In the genomic region with DNA sequence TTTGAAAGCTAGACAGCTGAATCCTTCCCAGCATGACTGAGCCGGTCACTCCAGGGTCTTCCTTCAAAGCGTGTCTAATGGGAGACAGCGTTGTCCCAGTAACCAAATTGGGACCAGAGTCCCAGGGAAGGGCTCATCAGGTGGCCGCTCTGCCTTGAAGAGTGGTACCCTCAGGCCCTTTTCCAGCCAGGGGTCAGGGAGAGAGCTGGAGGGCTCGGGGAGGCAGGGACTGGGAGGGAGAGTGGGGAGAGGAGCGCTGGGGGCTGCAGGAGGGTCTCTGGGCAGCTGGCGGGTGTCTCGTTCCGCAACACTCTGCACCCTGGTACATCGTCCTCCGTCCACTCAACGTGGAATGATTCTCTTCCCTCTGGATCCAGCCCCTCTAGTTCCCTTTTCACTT, we compare ENCODE assay signal across 26 cellular contexts. TPM values are rescaled to one million over a fixed set of nuclear protein-coding genes. Genes with fewer than 3 reads are reported as not detected.
DNase-seq lines count a peak whose midpoint lies in the region; ATAC-seq and TF ChIP-seq lines count a peak whose summit lies in the region.
"Had no signal": no experiment of that assay in that cellular context is flagged by ENCODE, and none has a peak within 500 bp of the region (broad histone marks: within the 10 kb centered on the region; RNA-seq: fewer than 3 reads in every experiment).

No MANE protein-coding gene starts in this region.

- H3K27me3 ChIP-seq in endodermal cell (ENCODE audit: control insufficient read depth, insufficient read depth, low read length, poor library complexity, severe bottlenecking) = no peaks in the 10 kb centered on the region
- H3K27me3 ChIP-seq in testis = no peaks in the 10 kb centered on the region
- H3K27me3 ChIP-seq in lower lobe of right lung (ENCODE audit: low read depth) = peaks cover 57% of the 10 kb centered on the region
- H3K27me3 ChIP-seq in CD8-positive, alpha-beta T cell (ENCODE audit: insufficient read depth, low read length) = no peaks in the 10 kb centered on the region
- H3K27me3 ChIP-seq: BE2C had no signal

- H3K4me3 Mint-ChIP-seq in activated CD8-positive, alpha-beta memory T cell treated with anti-CD3 and anti-CD28 coated beads, Interleukin-2, amount 10 ng/mL, durations not matched to agents 7 days and 5 days = no peak overlapping the region
- H3K4me3 Mint-ChIP-seq in endodermal cell = peak overlapping the region; percentile 61
- peak overlapping the region; percentile 70 for H3K4me3 Mint-ChIP-seq in mesothelial cell of epicardium
- no peak overlapping the region for H3K4me3 Mint-ChIP-seq in CD8-positive, alpha-beta T cell
- H3K4me3 Mint-ChIP-seq: central memory CD8-positive, alpha-beta T cell had no signal

- CTCF ChIA-PET in activated CD8-positive, alpha-beta memory T cell treated with anti-CD3 and anti-CD28 coated beads, Interleukin-2, amount 10 ng/mL, durations not matched to agents 7 days and 5 days (lab: Charles Lee) = no interaction called here
- CTCF ChIA-PET in CD8-positive, alpha-beta T cell (lab: Charles Lee) = no interaction called here

- no peak for ATAC-seq in activated CD8-positive, alpha-beta memory T cell treated with anti-CD3 and anti-CD28 coated beads, Interleukin-2, amount 10 ng/mL, durations not matched to agents 7 days and 5 days
- no peak for ATAC-seq in lower lobe of right lung
- ATAC-seq in CD8-positive, alpha-beta T cell = no peak
- ATAC-seq in HG03025 (IDR thresholded peaks at IDR 0.05; ENCODE audit: low FRiP score, unreplicated experiment) = no peak
- ATAC-seq: HCT116, psoas muscle had no signal

- 68 to 79% methylated on average over 5 to 12 of the region's 12 CpGs for WGBS in endodermal cell (ENCODE audit: insufficient coverage in 1 of 2, insufficient read length in 1 of 2), 2 experiments
- WGBS in testis, 2 donors = 41 to 45% methylated on average over 8 to 12 of the region's 12 CpGs

- H3K9me3 Mint-ChIP-seq in activated CD8-positive, alpha-beta memory T cell treated with anti-CD3 and anti-CD28 coated beads, Interleukin-2, amount 10 ng/mL, durations not matched to agents 7 days and 5 days (ENCODE audit: low read depth) = no peaks in the 10 kb centered on the region
- peaks cover 11% of the 10 kb centered on the region for H3K9me3 Mint-ChIP-seq in endodermal cell
- H3K9me3 Mint-ChIP-seq in mesothelial cell of epicardium = no peaks in the 10 kb centered on the region
- H3K9me3 Mint-ChIP-seq in CD8-positive, alpha-beta T cell = no peaks in the 10 kb centered on the region
- H3K9me3 Mint-ChIP-seq: central memory CD8-positive, alpha-beta T cell had no signal

- H3K9ac ChIP-seq in endodermal cell (ENCODE audit: extremely low read depth, low read length, poor library complexity, severe bottlenecking) = no peak overlapping the region

- POLR2A ChIA-PET in CD8-positive, alpha-beta T cell (lab: Charles Lee) = no interaction called here

- no peak for TF ChIP-seq POLR2A in testis (IDR thresholded peaks at IDR 0.05)

- H3K36me3 Mint-ChIP-seq in activated CD8-positive, alpha-beta memory T cell treated with anti-CD3 and anti-CD28 coated beads, Interleukin-2, amount 10 ng/mL, durations not matched to agents 7 days and 5 days = no peaks in the 10 kb centered on the region
- peaks cover 2% of the 10 kb centered on the region for H3K36me3 Mint-ChIP-seq in endodermal cell (ENCODE audit: low read depth)
- H3K36me3 Mint-ChIP-seq in mesothelial cell of epicardium = no peaks in the 10 kb centered on the region
- no peaks in the 10 kb centered on the region for H3K36me3 Mint-ChIP-seq in CD8-positive, alpha-beta T cell

- TF ChIP-seq CTCF in endodermal cell (conservative IDR thresholded peaks at IDR 0.05) (no peak), mesothelial cell of epicardium (IDR thresholded peaks at IDR 0.05; ENCODE audit: unreplicated experiment) (no peak), testis (IDR thresholded peaks at IDR 0.05) (no peak), lower lobe of right lung (IDR thresholded peaks at IDR 0.05) (no peak)
- no peak for TF ChIP-seq CTCF in CD8-positive, alpha-beta T cell (IDR thresholded peaks at IDR 0.05)

- H3K27me3 Mint-ChIP-seq in activated CD8-positive, alpha-beta memory T cell treated with anti-CD3 and anti-CD28 coated beads, Interleukin-2, amount 10 ng/mL, durations not matched to agents 7 days and 5 days = peaks cover 49% of the 10 kb centered on the region
- H3K27me3 Mint-ChIP-seq in endodermal cell (ENCODE audit: insufficient read depth) (peaks cover 38% of the 10 kb centered on the region), mesothelial cell of epicardium (ENCODE audit: low read depth) (peaks cover 83% of the 10 kb centered on the region)
- peaks cover 32% of the 10 kb centered on the region for H3K27me3 Mint-ChIP-seq in CD8-positive, alpha-beta T cell (ENCODE audit: low read depth)

- H3K27ac ChIP-seq in endodermal cell (ENCODE audit: low read depth, low read length) (no peak overlapping the region), testis (no peak overlapping the region), lower lobe of right lung (no peak overlapping the region)
- H3K27ac ChIP-seq in CD8-positive, alpha-beta T cell (ENCODE audit: low read depth, low read length) = no peak overlapping the region
- H3K27ac ChIP-seq: epithelial cell of prostate, left ventricle myocardium inferior, neutrophil, psoas muscle, skin epidermis had no signal

- intact Hi-C loops in testis (cut with DNase I; ENCODE audit: low total_unique reads) = no loop called here
- intact Hi-C loops in lower lobe of right lung (cut with DNase I) = no loop called here
- intact Hi-C loops in CD8-positive, alpha-beta T cell (cut with DNase I, micrococcal nuclease) = no loop called here

- peak; percentile 37 for DNase-seq in activated CD8-positive, alpha-beta memory T cell treated with anti-CD3 and anti-CD28 coated beads, Interleukin-2, amount 10 ng/mL, durations not matched to agents 7 days and 5 days
- DNase-seq in activated CD8-positive, alpha-beta memory T cell treated with anti-CD3 and anti-CD28 coated beads, Interleukin-2, amount 50 U/mL, for 4 hours = no peak
- DNase-seq in endodermal cell (peak; percentile 36), mesothelial cell of epicardium (ENCODE audit: low spot score in 2 of 2, unreplicated experiment in 2 of 2) (no peak), testis (peak; percentile 8), lower lobe of right lung (no peak)
- DNase-seq in CD8-positive, alpha-beta T cell = no peak
- DNase-seq: activated CD4-positive, alpha-beta T cell treated with anti-CD3 and anti-CD28 coated beads for 48 hours; DMS53; GDM1; left ventricle myocardium inferior; NCI-H1092 treated with DMSO at 0.1 percent for 48 hours; NCI-H1930; psoas muscle; RPMI8226; stimulated activated CD4-positive, alpha-beta T cell treated with anti-CD3 and anti-CD28 coated beads, Interleukin-1b, Interleukin-23, amount 100 ng/mL, for 48 hours; T-helper 2 cell had no signal

- H3K4me3 ChIP-seq in endodermal cell (ENCODE audit: low read length) (peak overlapping the region; percentile 65), testis (no peak overlapping the region), lower lobe of right lung (no peak overlapping the region)
- H3K4me3 ChIP-seq in CD8-positive, alpha-beta T cell (ENCODE audit: low read depth, low read length) = no peak overlapping the region
- H3K4me3 ChIP-seq: psoas muscle, skin epidermis had no signal

- H3K9me3 ChIP-seq in endodermal cell (ENCODE audit: control insufficient read depth, low read length) = peaks cover 29% of the 10 kb centered on the region
- no peaks in the 10 kb centered on the region for H3K9me3 ChIP-seq in testis
- H3K9me3 ChIP-seq in lower lobe of right lung = no peaks in the 10 kb centered on the region
- no peaks in the 10 kb centered on the region for H3K9me3 ChIP-seq in CD8-positive, alpha-beta T cell (ENCODE audit: low read length)
- H3K9me3 ChIP-seq: BE2C, left ventricle myocardium inferior, neutrophil, psoas muscle had no signal

- H3K27ac Mint-ChIP-seq in activated CD8-positive, alpha-beta memory T cell treated with anti-CD3 and anti-CD28 coated beads, Interleukin-2, amount 10 ng/mL, durations not matched to agents 7 days and 5 days = no peak overlapping the region
- H3K27ac Mint-ChIP-seq in endodermal cell = no peak overlapping the region
- H3K27ac Mint-ChIP-seq in mesothelial cell of epicardium = peak overlapping the region; percentile 28
- no peak overlapping the region for H3K27ac Mint-ChIP-seq in CD8-positive, alpha-beta T cell

- H3K36me3 ChIP-seq in endodermal cell (ENCODE audit: control insufficient read depth, insufficient read depth, low read length) (no peaks in the 10 kb centered on the region), testis (ENCODE audit: low read depth, missing control alignments) (no peaks in the 10 kb centered on the region), lower lobe of right lung (no peaks in the 10 kb centered on the region)
- H3K36me3 ChIP-seq in CD8-positive, alpha-beta T cell (ENCODE audit: insufficient read depth, low read length) = no peaks in the 10 kb centered on the region
- H3K36me3 ChIP-seq: left ventricle myocardium inferior, neutrophil had no signal

- peaks cover 13% of the 10 kb centered on the region for H3K4me1 ChIP-seq in endodermal cell (ENCODE audit: control insufficient read depth, insufficient read depth, low read length)
- H3K4me1 ChIP-seq in testis = peaks cover 11% of the 10 kb centered on the region
- peaks cover 4% of the 10 kb centered on the region for H3K4me1 ChIP-seq in lower lobe of right lung
- H3K4me1 ChIP-seq in CD8-positive, alpha-beta T cell (ENCODE audit: insufficient read depth, low read length) = no peaks in the 10 kb centered on the region
- H3K4me1 ChIP-seq: psoas muscle had no signal

- no peaks in the 10 kb centered on the region for H3K4me1 Mint-ChIP-seq in activated CD8-positive, alpha-beta memory T cell treated with anti-CD3 and anti-CD28 coated beads, Interleukin-2, amount 10 ng/mL, durations not matched to agents 7 days and 5 days
- H3K4me1 Mint-ChIP-seq in endodermal cell = peaks cover 28% of the 10 kb centered on the region
- H3K4me1 Mint-ChIP-seq in mesothelial cell of epicardium = peaks cover 41% of the 10 kb centered on the region
- no peaks in the 10 kb centered on the region for H3K4me1 Mint-ChIP-seq in CD8-positive, alpha-beta T cell (ENCODE audit: low read depth)
- H3K4me1 Mint-ChIP-seq: central memory CD8-positive, alpha-beta T cell had no signal

RNA-seq across cellular contexts. Expression of gene RTL1, which starts 1.6 kb away (rescaled TPM):
- total RNA-seq in activated CD8-positive, alpha-beta memory T cell treated with anti-CD3 and anti-CD28 coated beads, Interleukin-2, amount 10 ng/mL, durations not matched to agents 7 days and 5 days = not detected
- total RNA-seq in endodermal cell = 1 to 10 TPM in 1 of 2 donors, under 1 TPM in 1; 0.86 to 2.0 TPM
- 0.78 TPM for polyA plus RNA-seq in endodermal cell (2013, experiment 1 of 2)
- polyA plus RNA-seq in endodermal cell (2013, experiment 2 of 2) = 0.87 TPM
- 8.8 to 9.4 TPM (median 9.3 TPM) in 3 replicates for total RNA-seq in mesothelial cell of epicardium
- 1 to 10 TPM in 1 of 2 donors, under 1 TPM in 1; 0.94 to 1.2 TPM for total RNA-seq in testis
- 0.34 TPM for polyA plus RNA-seq in testis (ENCODE audit: insufficient read depth, low read depth, low replicate concordance)
- total RNA-seq in lower lobe of right lung = not detected
- total RNA-seq in CD8-positive, alpha-beta T cell = not detected
- total RNA-seq: left ventricle myocardium inferior, mononuclear cell, psoas muscle, ureter had no signal

Comparison
In these comparisons a context has a peak if more than half of its experiments do, and no peak if none do; other contexts are left out.
1. DNase-seq: peak in activated CD8-positive, alpha-beta memory T cell treated with anti-CD3 and anti-CD28 coated beads, Interleukin-2, amount 10 ng/mL, durations not matched to agents 7 days and 5 days (single experiment), endodermal cell (single experiment) and testis (single experiment); none in activated CD8-positive, alpha-beta memory T cell treated with anti-CD3 and anti-CD28 coated beads, Interleukin-2, amount 50 U/mL, for 4 hours (single experiment), mesothelial cell of epicardium (0 of 2), lower lobe of right lung (single experiment) and CD8-positive, alpha-beta T cell (0 of 7).
2. H3K4me3 Mint-ChIP-seq: peak in endodermal cell (single experiment) and mesothelial cell of epicardium (single experiment); none in activated CD8-positive, alpha-beta memory T cell treated with anti-CD3 and anti-CD28 coated beads, Interleukin-2, amount 10 ng/mL, durations not matched to agents 7 days and 5 days (single experiment) and CD8-positive, alpha-beta T cell (single experiment).